In the genomic region with DNA sequence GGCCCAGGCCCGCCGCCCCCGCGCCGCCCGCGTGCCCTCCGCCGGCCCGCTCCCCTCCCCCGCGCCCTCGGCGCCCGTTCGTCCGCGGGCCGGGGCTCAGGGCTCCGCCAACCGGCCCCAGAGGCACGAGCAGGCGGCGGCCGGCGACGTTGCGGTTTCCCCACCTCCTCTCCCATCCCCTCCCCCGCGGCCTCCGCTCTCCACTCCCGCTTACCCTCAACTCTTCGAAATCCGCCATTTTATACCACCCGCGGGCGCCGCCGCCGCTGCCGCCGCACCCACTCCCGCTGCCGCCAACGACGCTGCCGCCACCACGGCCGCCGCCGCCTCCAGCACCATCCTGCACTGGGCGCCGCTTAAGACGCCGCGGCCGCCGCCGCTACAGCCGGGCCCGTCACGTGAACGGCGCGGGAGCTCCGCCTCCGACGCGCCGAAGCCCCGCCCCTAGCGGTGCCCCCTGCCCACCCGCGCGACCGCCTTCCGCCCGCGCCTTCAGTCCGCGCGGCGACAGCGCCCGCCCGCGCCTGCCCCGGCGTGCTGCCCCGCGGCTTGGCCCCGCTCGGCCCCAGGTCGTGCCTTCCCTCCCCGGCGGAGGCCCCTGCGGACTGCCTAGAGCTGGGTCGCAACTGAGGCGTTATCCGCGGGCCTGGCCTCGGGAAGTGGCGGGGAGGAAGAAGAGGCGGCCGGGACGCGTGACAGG, we compare ENCODE assay signal across 8 cellular contexts.
A peak's percentile ranks its signal among the peaks of the same experiment; 100 is the strongest.
DNase-seq lines count a peak whose midpoint lies in the region; ATAC-seq and TF ChIP-seq lines count a peak whose summit lies in the region.

A gene with protein sequence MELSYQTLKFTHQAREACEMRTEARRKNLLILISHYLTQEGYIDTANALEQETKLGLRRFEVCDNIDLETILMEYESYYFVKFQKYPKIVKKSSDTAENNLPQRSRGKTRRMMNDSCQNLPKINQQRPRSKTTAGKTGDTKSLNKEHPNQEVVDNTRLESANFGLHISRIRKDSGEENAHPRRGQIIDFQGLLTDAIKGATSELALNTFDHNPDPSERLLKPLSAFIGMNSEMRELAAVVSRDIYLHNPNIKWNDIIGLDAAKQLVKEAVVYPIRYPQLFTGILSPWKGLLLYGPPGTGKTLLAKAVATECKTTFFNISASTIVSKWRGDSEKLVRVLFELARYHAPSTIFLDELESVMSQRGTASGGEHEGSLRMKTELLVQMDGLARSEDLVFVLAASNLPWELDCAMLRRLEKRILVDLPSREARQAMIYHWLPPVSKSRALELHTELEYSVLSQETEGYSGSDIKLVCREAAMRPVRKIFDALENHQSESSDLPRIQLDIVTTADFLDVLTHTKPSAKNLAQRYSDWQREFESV (plus strand): TSS at position 495 of the 700 bp plus-strand sequence. CDS start 29,271 bp downstream, outside the sequence.
A gene with protein sequence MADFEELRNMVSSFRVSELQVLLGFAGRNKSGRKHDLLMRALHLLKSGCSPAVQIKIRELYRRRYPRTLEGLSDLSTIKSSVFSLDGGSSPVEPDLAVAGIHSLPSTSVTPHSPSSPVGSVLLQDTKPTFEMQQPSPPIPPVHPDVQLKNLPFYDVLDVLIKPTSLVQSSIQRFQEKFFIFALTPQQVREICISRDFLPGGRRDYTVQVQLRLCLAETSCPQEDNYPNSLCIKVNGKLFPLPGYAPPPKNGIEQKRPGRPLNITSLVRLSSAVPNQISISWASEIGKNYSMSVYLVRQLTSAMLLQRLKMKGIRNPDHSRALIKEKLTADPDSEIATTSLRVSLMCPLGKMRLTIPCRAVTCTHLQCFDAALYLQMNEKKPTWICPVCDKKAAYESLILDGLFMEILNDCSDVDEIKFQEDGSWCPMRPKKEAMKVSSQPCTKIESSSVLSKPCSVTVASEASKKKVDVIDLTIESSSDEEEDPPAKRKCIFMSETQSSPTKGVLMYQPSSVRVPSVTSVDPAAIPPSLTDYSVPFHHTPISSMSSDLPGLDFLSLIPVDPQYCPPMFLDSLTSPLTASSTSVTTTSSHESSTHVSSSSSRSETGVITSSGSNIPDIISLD (minus strand): TSS at position 400 of the 700 bp plus-strand sequence. CDS start 162 bp downstream, at position 238.

- peak; percentile 87 for DNase-seq in GM13976 (ENCODE audit: low spot score)
- DNase-seq in NCI-H128 (lab: John Stamatoyannopoulos, UW; ENCODE audit: unreplicated experiment), result peak; percentile 82
- DNase-seq in T-helper 9 cell, result peak; percentile 63
- no peak for DNase-seq in astrocyte of the cerebellum (ENCODE audit: low read depth)
- peak; percentile 74 to 75 for DNase-seq in hippocampal formation (lab: John Stamatoyannopoulos, UW)
- DNase-seq in retinal pigment epithelial cell (ENCODE audit: low read depth), result no peak
- DNase-seq in GOT3 (lab: John Stamatoyannopoulos, UW), result no peak

- peak; percentile 54 for TF ChIP-seq CTCF in GM13976 (IDR thresholded peaks at IDR 0.05; ENCODE audit: borderline replicate concordance, control extremely low read depth, extremely low read depth, insufficient read depth, missing control alignments)
- no peak for TF ChIP-seq CTCF in astrocyte of the cerebellum (IDR thresholded peaks at IDR 0.05; ENCODE audit: low read depth, low read length, missing control alignments)
- no peak for TF ChIP-seq CTCF in retinal pigment epithelial cell (conservative IDR thresholded peaks at IDR 0.05; ENCODE audit: low read depth, low read length)

- ATAC-seq in HG02678 (IDR thresholded peaks at IDR 0.05; ENCODE audit: unreplicated experiment), result peak; percentile 91

- in situ Hi-C loops in GM13976 (cut with MboI; ENCODE audit: low sequenced_read_pairs, unreplicated experiment) (no loop called here), astrocyte of the cerebellum (cut with HindIII; ENCODE audit: low sequenced_read_pairs) (loop anchor here (5.0 kb wide), 1 partner anchor 65 kb away; no protein-coding TSS in a partner anchor)

- H3K4me3 ChIP-seq in astrocyte of the cerebellum (ENCODE audit: low read depth, low read length), result peak within 1 kb of the TSS; percentile 71
- H3K4me3 ChIP-seq in retinal pigment epithelial cell (ENCODE audit: low read length), result peak within 1 kb of the TSS; percentile 84

Comparison
In these comparisons a context has a peak if more than half of its experiments do, and no peak if none do; other contexts are left out.
1. DNase-seq: peak in GM13976 (single experiment), NCI-H128 (single experiment), T-helper 9 cell (single experiment) and hippocampal formation (2 of 2); none in astrocyte of the cerebellum (single experiment), retinal pigment epithelial cell (single experiment) and GOT3 (single experiment).